Comparison of ENCODE assay signal across 9 cellular contexts in genomic region chr19:49761625-49762311, GRCh38. TPM values are rescaled to one million over a fixed set of nuclear protein-coding genes. Genes with fewer than 3 reads are reported as not detected.
DNase-seq lines count a peak whose midpoint lies in the region; ATAC-seq and TF ChIP-seq lines count a peak whose summit lies in the region.
"Had no signal": no experiment of that assay in that cellular context is flagged by ENCODE, and none has a peak within 500 bp of the region (broad histone marks: within the 10 kb centered on the region; RNA-seq: fewer than 3 reads in every experiment).

No MANE protein-coding gene starts in this region.

- H3K9me3 ChIP-seq in osteoblast (ENCODE audit: low read depth, low read length) = no peaks in the 10 kb centered on the region

- H4K20me1 ChIP-seq in osteoblast (ENCODE audit: insufficient read depth, low read length) = no peaks in the 10 kb centered on the region

- H3K27ac ChIP-seq in osteoblast (ENCODE audit: low read depth, low read length) = no peak overlapping the region

- H3K4me2 ChIP-seq in osteoblast (ENCODE audit: insufficient read depth, low read length) = no peak overlapping the region

- ATAC-seq in effector memory CD8-positive, alpha-beta T cell (replicated peaks) = no peak

- TF ChIP-seq CTCF in osteoblast (IDR thresholded peaks at IDR 0.05; ENCODE audit: extremely low read depth, low read depth, low read length) = peak; percentile 17
- TF ChIP-seq CTCF in type B pancreatic cell (conservative IDR thresholded peaks at IDR 0.05) = no peak

- no peaks in the 10 kb centered on the region for H3K27me3 Mint-ChIP-seq in effector memory CD8-positive, alpha-beta T cell
- H3K27me3 Mint-ChIP-seq in type B pancreatic cell = peaks cover 6% of the 10 kb centered on the region

- H3K4me1 ChIP-seq in osteoblast (ENCODE audit: insufficient read depth, low read length) = peaks cover 21% of the 10 kb centered on the region

- peak overlapping the region; percentile 66 for H2AFZ ChIP-seq in osteoblast (ENCODE audit: low read length)

- no peak overlapping the region for H3K4me3 Mint-ChIP-seq in effector memory CD8-positive, alpha-beta T cell
- H3K4me3 Mint-ChIP-seq in type B pancreatic cell = no peak overlapping the region

- H3K4me3 ChIP-seq in osteoblast (ENCODE audit: insufficient read depth, low read length) = no peak overlapping the region

- peaks cover 8% of the 10 kb centered on the region for H3K36me3 Mint-ChIP-seq in effector memory CD8-positive, alpha-beta T cell (ENCODE audit: insufficient read depth)
- no peaks in the 10 kb centered on the region for H3K36me3 Mint-ChIP-seq in type B pancreatic cell

- no peaks in the 10 kb centered on the region for H3K9me3 Mint-ChIP-seq in effector memory CD8-positive, alpha-beta T cell
- no peaks in the 10 kb centered on the region for H3K9me3 Mint-ChIP-seq in type B pancreatic cell

- peak overlapping the region; percentile 59 to 71 for H3K27ac Mint-ChIP-seq in effector memory CD8-positive, alpha-beta T cell
- no peak overlapping the region for H3K27ac Mint-ChIP-seq in type B pancreatic cell

- no peaks in the 10 kb centered on the region for H3K27me3 ChIP-seq in osteoblast (ENCODE audit: insufficient read depth, low read length)

- DNase-seq in EL (peak; percentile 37), NOMO-1 treated with dmso at 0.1 percent for 144 hours (lab: John Stamatoyannopoulos, UW; ENCODE audit: unreplicated experiment) (peak; percentile 66), osteoblast (ENCODE audit: insufficient read length, low spot score, missing footprints) (no peak), type B pancreatic cell (ENCODE audit: extremely low spot score, unreplicated experiment) (no peak), GM19240 (ENCODE audit: insufficient read length, low spot score) (no peak), kidney tubule cell (ENCODE audit: low spot score) (no peak), NCI-H524 treated with DMSO at 0.1 percent for 48 hours (lab: John Stamatoyannopoulos, UW) (no peak)
- DNase-seq in effector memory CD8-positive, alpha-beta T cell = no peak
- DNase-seq: stimulated activated CD4-positive, alpha-beta T cell treated with anti-CD3 and anti-CD28 coated beads, Interleukin-2, amount 100 ng/mL, for 48 hours had no signal

- H3K36me3 ChIP-seq in osteoblast (ENCODE audit: insufficient read depth, low read length) = no peaks in the 10 kb centered on the region

- H3K79me2 ChIP-seq in osteoblast (ENCODE audit: insufficient read depth, low read length) = no peaks in the 10 kb centered on the region

- peaks cover 4 to 5% of the 10 kb centered on the region in 2 donors for H3K4me1 Mint-ChIP-seq in effector memory CD8-positive, alpha-beta T cell (ENCODE audit: low read depth in 2 of 2)
- peaks cover 7% of the 10 kb centered on the region for H3K4me1 Mint-ChIP-seq in type B pancreatic cell (ENCODE audit: unreplicated experiment)

RNA-seq across cellular contexts. Expression of gene TSKS, which starts 1.3 kb away (rescaled TPM):
- total RNA-seq in osteoblast (not detected in 2 replicates), type B pancreatic cell (ENCODE audit: low replicate concordance) (not detected in 2 replicates)

RNA-seq across cellular contexts. Expression of gene AP2A1, which starts 5.0 kb away (rescaled TPM):
- total RNA-seq in osteoblast = 93.1 and 98.1 TPM in 2 replicates
- total RNA-seq in type B pancreatic cell (ENCODE audit: low replicate concordance) = 75.2 and 82.9 TPM in 2 replicates

RNA-seq across cellular contexts. Expression of gene FUZ, which starts 51.3 kb away (rescaled TPM):
- total RNA-seq in osteoblast (18.6 and 29.7 TPM in 2 replicates), type B pancreatic cell (ENCODE audit: low replicate concordance) (26.8 and 29.3 TPM in 2 replicates)

RNA-seq across cellular contexts. Expression of gene MED25, which starts 56.3 kb away (rescaled TPM):
- total RNA-seq in osteoblast (19.5 and 20.9 TPM in 2 replicates), type B pancreatic cell (ENCODE audit: low replicate concordance) (88.5 and 88.9 TPM in 2 replicates)

Comparison
In these comparisons a context has a peak if more than half of its experiments do, and no peak if none do; other contexts are left out.
1. DNase-seq: peak in EL (single experiment) and NOMO-1 treated with dmso at 0.1 percent for 144 hours (single experiment); none in effector memory CD8-positive, alpha-beta T cell (0 of 3), osteoblast (single experiment), type B pancreatic cell (single experiment), GM19240 (single experiment), kidney tubule cell (single experiment) and NCI-H524 treated with DMSO at 0.1 percent for 48 hours (single experiment).